In genomic region chr18:23091017-23091993, GRCh38 we compare ENCODE assay signal across 8 cellular contexts. TPM values are rescaled to one million over a fixed set of nuclear protein-coding genes. Genes with fewer than 3 reads are reported as not detected.
DNase-seq lines count a peak whose midpoint lies in the region; ATAC-seq, FAIRE-seq and TF ChIP-seq lines count a peak whose summit lies in the region.
"Not testable (repeated sequence)": the region's sequence is repeated elsewhere in the genome, so short reads cannot be mapped to it uniquely, and the experiment has no call there.

No MANE protein-coding gene starts in this region.

- H3K9me3 Mint-ChIP-seq in CD14-positive monocyte; HFFc6; astrocyte (ENCODE audit: unreplicated experiment); stimulated activated naive B cell treated with anti-CD40 and anti-IgM and Interleukin-4, amounts not matched to agents 10 μg/mL and 1 μg/mL and 100 μg/mL, for 72 hours: not testable (repeated sequence)

- H3K36me3 ChIP-seq in OCI-LY7 (ENCODE audit: insufficient read depth, low read length); astrocyte (ENCODE audit: insufficient read depth, low read length): not testable (repeated sequence)

- TF ChIP-seq CTCF in CD14-positive monocyte (IDR thresholded peaks at IDR 0.05); HFFc6 (IDR thresholded peaks at IDR 0.05); HL-60 (IDR thresholded peaks at IDR 0.05; ENCODE audit: insufficient read depth, low read length); OCI-LY7 (conservative IDR thresholded peaks at IDR 0.05; ENCODE audit: low read length); astrocyte (IDR thresholded peaks at IDR 0.05; ENCODE audit: insufficient read depth, low read depth, low read length): not testable (repeated sequence)

- CTCF ChIA-PET in OCI-LY7 (lab: Charles Lee; ENCODE audit: unreplicated experiment) = interaction anchor here (0.6 kb wide), 2 partner anchors 28 to 151 kb away, joined by 3 to 4 read pairs; no protein-coding TSS in a partner anchor

- not testable (repeated sequence) for H3K79me2 ChIP-seq in OCI-LY7 (ENCODE audit: insufficient read depth, low read depth, low read length); astrocyte (ENCODE audit: insufficient read depth, low read length)

- POLR2A ChIA-PET in OCI-LY7 (lab: Charles Lee) = interaction anchor here (0.6 to 1.5 kb wide), 12 partner anchors 8 to 1852 kb away, joined by 3 to 6 read pairs (median 4); no protein-coding TSS in a partner anchor

- not testable (repeated sequence) for BruUV-seq in OCI-LY7 (replicated peaks; lab: Mats Ljungman, UMichigan)

- not testable (repeated sequence) for H3K9me3 ChIP-seq in OCI-LY7 (ENCODE audit: low read length); astrocyte (ENCODE audit: insufficient read depth, low read depth, low read length)

- not testable (repeated sequence) for H3K36me3 Mint-ChIP-seq in CD14-positive monocyte; HFFc6 (ENCODE audit: low read depth); astrocyte (ENCODE audit: low read depth, unreplicated experiment); stimulated activated naive B cell treated with anti-CD40 and anti-IgM and Interleukin-4, amounts not matched to agents 10 μg/mL and 1 μg/mL and 100 μg/mL, for 72 hours

- not testable (repeated sequence) for FAIRE-seq in astrocyte (lab: Jason Lieb, UNC)

- H3K4me3 ChIP-seq in HL-60 (replicated peaks; ENCODE audit: insufficient read depth, low read length); OCI-LY7 (ENCODE audit: low read depth, low read length, poor library complexity, severe bottlenecking); astrocyte (ENCODE audit: insufficient read depth, low read depth, low read length): not testable (repeated sequence)

- H3K27me3 ChIP-seq in HL-60 (ENCODE audit: insufficient read depth, poor library complexity, severe bottlenecking); astrocyte (ENCODE audit: insufficient read depth, low read length): not testable (repeated sequence)

- peaks cover 7 to 28% (median 8%) of the 10 kb centered on the region in 3 donors for H3K27me3 Mint-ChIP-seq in CD14-positive monocyte (ENCODE audit: low read depth in 3 of 3)
- peaks cover 11% of the 10 kb centered on the region for H3K27me3 Mint-ChIP-seq in HFFc6 (ENCODE audit: insufficient read depth)
- H3K27me3 Mint-ChIP-seq in astrocyte (ENCODE audit: low read depth, unreplicated experiment) = peaks cover 19% of the 10 kb centered on the region
- H3K27me3 Mint-ChIP-seq in stimulated activated naive B cell treated with anti-CD40 and anti-IgM and Interleukin-4, amounts not matched to agents 10 μg/mL and 1 μg/mL and 100 μg/mL, for 72 hours = not testable (repeated sequence)

- peak overlapping the region; percentile 29; the same call in 1 of the 2 replicates for H2AFZ ChIP-seq in OCI-LY7 (ENCODE audit: low read length)
- not testable (repeated sequence) for H2AFZ ChIP-seq in astrocyte (ENCODE audit: low read depth, low read length)

- DNase-seq in CD14-positive monocyte (ENCODE audit: low spot score); HFFc6; stimulated activated naive B cell treated with anti-CD40 and anti-IgM and Interleukin-4, amounts not matched to agents 10 μg/mL and 1 μg/mL and 100 μg/mL, for 72 hours: not testable (repeated sequence)
- peak in 1 of 2 experiments; percentile 17 for DNase-seq in HL-60 (ENCODE audit: low read depth in 1 of 2, low spot score in 1 of 2)
- peak; percentile 62 for DNase-seq in OCI-LY7 (ENCODE audit: low spot score)
- DNase-seq in astrocyte (ENCODE audit: low read depth) = peak; percentile 31
- DNase-seq in kidney glomerular epithelial cell (lab: John Stamatoyannopoulos, UW) = peak; percentile 46

- H3K4me2 ChIP-seq in OCI-LY7 (ENCODE audit: low read length) (peak overlapping the region; percentile 36), astrocyte (ENCODE audit: low read length) (peak overlapping the region; percentile 25)

- not testable (repeated sequence) for H3K9ac ChIP-seq in astrocyte (ENCODE audit: low read length)

- ATAC-seq in GM18868 (IDR thresholded peaks at IDR 0.05; ENCODE audit: unreplicated experiment) = peak; percentile 76
- peak; percentile 87 to 93 for ATAC-seq in stimulated activated naive B cell treated with anti-CD40 and anti-IgM and Interleukin-4, amounts not matched to agents 10 μg/mL and 1 μg/mL and 100 μg/mL, for 72 hours (replicated peaks)

- H3K4me1 ChIP-seq in OCI-LY7 (ENCODE audit: insufficient read depth, low read length, poor library complexity, severe bottlenecking) = peaks cover 16% of the 10 kb centered on the region
- not testable (repeated sequence) for H3K4me1 ChIP-seq in astrocyte (ENCODE audit: insufficient read depth, low read length)

- H3K27ac Mint-ChIP-seq in CD14-positive monocyte (peak overlapping the region; percentile 76 to 92 (median 84)), HFFc6 (peak overlapping the region; percentile 82), astrocyte (ENCODE audit: unreplicated experiment) (peak overlapping the region; percentile 94)
- peak overlapping the region; percentile 22 for H3K27ac Mint-ChIP-seq in stimulated activated naive B cell treated with anti-CD40 and anti-IgM and Interleukin-4, amounts not matched to agents 10 μg/mL and 1 μg/mL and 100 μg/mL, for 72 hours

- H3K9me2 ChIP-seq in OCI-LY7 (ENCODE audit: insufficient read depth, low read length) = not testable (repeated sequence)

- H3K4me3 Mint-ChIP-seq in CD14-positive monocyte = peak overlapping the region in 1 of 2 donors; percentile 11
- H3K4me3 Mint-ChIP-seq in HFFc6 = peak overlapping the region; percentile 21; the same call in 1 of the 2 replicates
- not testable (repeated sequence) for H3K4me3 Mint-ChIP-seq in astrocyte (ENCODE audit: unreplicated experiment); stimulated activated naive B cell treated with anti-CD40 and anti-IgM and Interleukin-4, amounts not matched to agents 10 μg/mL and 1 μg/mL and 100 μg/mL, for 72 hours

- intact Hi-C loops in CD14-positive monocyte (cut with micrococcal nuclease) = loop anchor here in 1 of 2 donors (5.0 kb wide), 1 partner anchor 39 kb away; no protein-coding TSS in a partner anchor
- intact Hi-C loops in OCI-LY7 (cut with micrococcal nuclease; ENCODE audit: unreplicated experiment) = not testable (repeated sequence)

- not testable (repeated sequence) for H4K20me1 ChIP-seq in OCI-LY7 (ENCODE audit: insufficient read depth, low read length); astrocyte (ENCODE audit: insufficient read depth, low read length)

- peaks cover 23% of the 10 kb centered on the region for H3K4me1 Mint-ChIP-seq in CD14-positive monocyte
- H3K4me1 Mint-ChIP-seq in HFFc6 (ENCODE audit: low read depth) = peaks cover 42% of the 10 kb centered on the region
- H3K4me1 Mint-ChIP-seq in astrocyte (ENCODE audit: low read depth, unreplicated experiment) = not testable (repeated sequence)
- H3K4me1 Mint-ChIP-seq in stimulated activated naive B cell treated with anti-CD40 and anti-IgM and Interleukin-4, amounts not matched to agents 10 μg/mL and 1 μg/mL and 100 μg/mL, for 72 hours = peaks cover 4 to 19% of the 10 kb centered on the region in 2 donors

- H3K27ac ChIP-seq in HL-60 (replicated peaks) = 0 out of 2 replicates have a peak overlapping the region, but pooled peaks have one; percentile 4
- peak overlapping the region; percentile 22 for H3K27ac ChIP-seq in OCI-LY7 (ENCODE audit: low read depth, low read length, poor library complexity, severe bottlenecking)
- not testable (repeated sequence) for H3K27ac ChIP-seq in astrocyte (ENCODE audit: low read depth, low read length)

RNA-seq across cellular contexts. Expression of gene CABLES1, which starts 44.0 kb away (rescaled TPM):
- under 1 TPM in 1 of 2 donors, not detected in 1; 0.09 TPM for polyA plus RNA-seq in CD14-positive monocyte
- 1 to 10 TPM; 6.2 to 9.3 (median 8.5) TPM for total RNA-seq in HFFc6 (2021; fragmentation: NEBNext Ultra II Directional; extraction: Animal tissue kit (Norgen Biotek cat#: 25700))
- 20.6 and 34.7 TPM in 2 replicates for total RNA-seq in OCI-LY7 (2014; rRNA removed; shearing (Covaris generic))
- total RNA-seq in OCI-LY7 (2022) (22.0 and 28.7 TPM in 2 replicates), astrocyte (12.2 and 14.5 TPM in 2 replicates)

Comparison
In these comparisons a context has a peak if more than half of its experiments do, and no peak if none do; other contexts are left out.
1. H3K27ac Mint-ChIP-seq: peak in every context shown above with its lines; median percentile 94 in astrocyte; 84 in CD14-positive monocyte; 82 in HFFc6; 22 in stimulated activated naive B cell treated with anti-CD40 and anti-IgM and Interleukin-4, amounts not matched to agents 10 μg/mL and 1 μg/mL and 100 μg/mL, for 72 hours.